In the genomic region with DNA sequence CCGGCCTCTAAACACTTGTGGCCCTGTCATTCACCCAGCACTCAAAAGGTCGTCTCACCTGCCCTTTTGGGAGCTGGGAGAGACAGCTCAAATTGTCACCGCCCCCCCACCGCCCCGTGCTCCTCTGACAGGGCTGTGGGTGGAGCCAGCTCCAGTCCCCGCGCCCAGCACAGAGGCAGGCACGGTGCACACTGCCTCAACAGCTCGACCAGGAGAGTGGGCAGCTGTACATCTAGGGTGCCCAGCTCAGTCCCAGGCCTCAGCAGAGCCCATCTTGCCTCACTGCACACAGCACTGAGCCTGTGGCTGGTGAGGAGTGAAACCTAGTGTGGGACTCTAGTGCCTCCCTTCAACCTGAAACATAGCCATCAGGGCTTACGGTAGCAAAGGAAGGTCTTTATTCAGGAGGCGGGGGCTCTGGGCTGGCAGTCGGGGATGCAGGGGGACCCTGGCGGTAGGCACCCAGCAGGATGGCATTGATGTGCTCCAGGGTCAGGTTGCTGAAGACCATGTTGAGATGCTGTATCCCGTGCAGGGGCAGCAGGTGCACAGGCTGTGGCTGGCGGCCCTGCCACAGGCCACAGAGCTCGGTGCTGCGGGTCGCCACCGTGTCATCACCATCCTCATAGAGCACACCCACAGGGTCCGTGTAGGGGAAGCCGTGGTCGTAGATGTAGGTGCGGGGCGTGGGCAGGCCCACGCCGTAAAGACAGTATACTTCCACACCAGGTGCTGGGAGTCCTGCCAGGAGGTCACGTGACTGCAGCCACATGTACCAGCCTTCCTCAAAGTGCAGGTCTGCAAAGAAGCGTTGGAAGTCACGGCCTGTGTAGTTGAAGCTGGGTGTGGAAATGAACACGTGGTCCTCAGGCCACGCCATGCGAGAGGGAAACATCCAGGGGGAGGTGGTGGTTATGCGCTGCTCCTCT, we compare ENCODE assay signal across 10 cellular contexts. TPM values are rescaled to one million over a fixed set of nuclear protein-coding genes. Genes with fewer than 3 reads are reported as not detected.
DNase-seq lines count a peak whose midpoint lies in the region; ATAC-seq and TF ChIP-seq lines count a peak whose summit lies in the region.
"Had no signal": no experiment of that assay in that cellular context is flagged by ENCODE, and none has a peak within 500 bp of the region (broad histone marks: within the 10 kb centered on the region; RNA-seq: fewer than 3 reads in every experiment).

No MANE protein-coding gene starts in this region.

- peaks cover 0 to 4% (median 2%) of the 10 kb centered on the region in 3 donors for H3K27me3 Mint-ChIP-seq in CD14-positive monocyte (ENCODE audit: low read depth in 3 of 3)
- H3K27me3 Mint-ChIP-seq in activated naive CD4-positive, alpha-beta T cell treated with anti-CD3 and anti-CD28 coated beads, Interleukin-2, amount 50 U/mL, for 24 hours = no peaks in the 10 kb centered on the region

- H3K27ac ChIP-seq in RWPE2 (ENCODE audit: poor library complexity, severe bottlenecking) (no peak overlapping the region), psoas muscle (peak overlapping the region; percentile 27)

- peaks cover 29% of the 10 kb centered on the region for H3K4me1 Mint-ChIP-seq in CD14-positive monocyte
- peaks cover 48% of the 10 kb centered on the region for H3K4me1 Mint-ChIP-seq in activated naive CD4-positive, alpha-beta T cell treated with anti-CD3 and anti-CD28 coated beads, Interleukin-2, amount 50 U/mL, for 24 hours

- no peaks in the 10 kb centered on the region for H3K4me1 ChIP-seq in RWPE2 (ENCODE audit: insufficient read depth, poor library complexity, severe bottlenecking)
- H3K4me1 ChIP-seq in psoas muscle = peaks cover 20% of the 10 kb centered on the region

- ATAC-seq in RWPE2 (ENCODE audit: low read depth) (no peak), psoas muscle (no peak), HG02885 (IDR thresholded peaks at IDR 0.05; ENCODE audit: poor library complexity, unreplicated experiment) (no peak)

- WGBS in psoas muscle, 3 donors = 60 to 76% (median 63%) methylated on average over 32 to 33 of the region's 33 CpGs

- H3K36me3 ChIP-seq in RWPE2 (ENCODE audit: low read depth) (peaks cover 34% of the 10 kb centered on the region), psoas muscle (ENCODE audit: insufficient read depth in 1 of 2, low read depth in 1 of 2) (peaks cover 0 to 55% of the 10 kb centered on the region in 2 donors)

- peak overlapping the region; percentile 27 to 48 for H3K4me3 Mint-ChIP-seq in CD14-positive monocyte
- peak overlapping the region; percentile 31 for H3K4me3 Mint-ChIP-seq in activated naive CD4-positive, alpha-beta T cell treated with anti-CD3 and anti-CD28 coated beads, Interleukin-2, amount 50 U/mL, for 24 hours

- H3K9me3 Mint-ChIP-seq in CD14-positive monocyte = peaks cover 0 to 1% (median 0%) of the 10 kb centered on the region in 7 donors
- no peaks in the 10 kb centered on the region for H3K9me3 Mint-ChIP-seq in activated naive CD4-positive, alpha-beta T cell treated with anti-CD3 and anti-CD28 coated beads, Interleukin-2, amount 50 U/mL, for 24 hours

- DNase-seq in CD14-positive monocyte (ENCODE audit: low spot score) = peak; percentile 52
- peak; percentile 68 for DNase-seq in RWPE2 (ENCODE audit: low spot score)
- peak; percentile 39 to 75 for DNase-seq in psoas muscle
- no peak for DNase-seq in globus pallidus (ENCODE audit: low spot score)
- no peak for DNase-seq in SIG-M5 treated with dmso at 0.1 percent for 504 hours (lab: John Stamatoyannopoulos, UW; ENCODE audit: unreplicated experiment)
- no peak for DNase-seq in DMS 273 (lab: John Stamatoyannopoulos, UW; ENCODE audit: unreplicated experiment)
- DNase-seq: COR-L47 had no signal

- H3K4me3 ChIP-seq in RWPE2 (ENCODE audit: severe bottlenecking) (no peak overlapping the region), psoas muscle (no peak overlapping the region)

- H3K9me3 ChIP-seq in RWPE2 (ENCODE audit: severe bottlenecking) (no peaks in the 10 kb centered on the region), psoas muscle (no peaks in the 10 kb centered on the region)

- H3K27ac Mint-ChIP-seq in CD14-positive monocyte = peak overlapping the region in 2 of 7 donors; percentile 32 to 69
- peak overlapping the region; percentile 84 for H3K27ac Mint-ChIP-seq in activated naive CD4-positive, alpha-beta T cell treated with anti-CD3 and anti-CD28 coated beads, Interleukin-2, amount 50 U/mL, for 24 hours

- intact Hi-C loops in CD14-positive monocyte (cut with micrococcal nuclease) = loop anchor here (5.0 to 10.0 kb wide), 5 partner anchors 47 to 132 kb away; a partner anchor contains a TSS
- intact Hi-C loops in psoas muscle (cut with DNase I) = loop anchor here in 1 of 2 donors (10.0 kb wide), 1 partner anchor 415 kb away; a partner anchor contains a TSS

- TF ChIP-seq CTCF in CD14-positive monocyte (IDR thresholded peaks at IDR 0.05) (no peak), RWPE2 (IDR thresholded peaks at IDR 0.05; ENCODE audit: poor library complexity, severe bottlenecking) (no peak), psoas muscle (IDR thresholded peaks at IDR 0.05) (no peak)

- H3K27me3 ChIP-seq in RWPE2 (ENCODE audit: insufficient read depth, poor library complexity, severe bottlenecking) (no peaks in the 10 kb centered on the region), psoas muscle (ENCODE audit: insufficient read depth in 3 of 3, low read length in 2 of 3) (no peaks in the 10 kb centered on the region)

- peaks cover 21 to 47% of the 10 kb centered on the region in 2 donors for H3K36me3 Mint-ChIP-seq in CD14-positive monocyte
- H3K36me3 Mint-ChIP-seq in activated naive CD4-positive, alpha-beta T cell treated with anti-CD3 and anti-CD28 coated beads, Interleukin-2, amount 50 U/mL, for 24 hours = peaks cover 3% of the 10 kb centered on the region

RNA-seq across cellular contexts. Expression of a gene that starts 3.1 kb away (rescaled TPM):
- 100 to 1,000 TPM; 609 to 798 TPM for polyA plus RNA-seq in CD14-positive monocyte
- total RNA-seq in psoas muscle = 10 to 100 TPM; 27.6 to 34.7 (median 31.6) TPM
- 10 to 100 TPM; 55.0 to 98.6 (median 67.3) TPM for polyA plus RNA-seq in psoas muscle

RNA-seq across cellular contexts. Expression of a gene that starts 4.1 kb away (rescaled TPM):
- polyA plus RNA-seq in CD14-positive monocyte (under 1 TPM in 1 of 2 donors, not detected in 1; 0.17 TPM), psoas muscle (1 to 10 TPM; 4.1 to 8.6 (median 4.7) TPM)
- total RNA-seq in psoas muscle = 10 to 100 TPM in 2 of 4 donors, 1 to 10 TPM in 2; 5.9 to 15.1 (median 10.2) TPM

RNA-seq across cellular contexts. Expression of a gene that starts 8.1 kb away (rescaled TPM):
- polyA plus RNA-seq in CD14-positive monocyte (1 to 10 TPM in 1 of 2 donors, under 1 TPM in 1; 0.69 to 1.6 TPM), psoas muscle (1 to 10 TPM; 1.1 TPM)
- total RNA-seq in psoas muscle = 1 to 10 TPM in 1 of 4 donors, under 1 TPM in 3; 0.27 to 1.1 (median 0.79) TPM
- total RNA-seq: kidney epithelial cell had no signal

RNA-seq across cellular contexts. Expression of a gene that starts 28.7 kb away (rescaled TPM):
- polyA plus RNA-seq in CD14-positive monocyte (1 to 10 TPM; 7.3 to 7.7 TPM), psoas muscle (10 to 100 TPM; 18.3 to 34.8 (median 26.0) TPM)
- total RNA-seq in psoas muscle = 10 to 100 TPM; 24.1 to 89.5 (median 34.9) TPM

RNA-seq across cellular contexts. Expression of a gene that starts 40.5 kb away (rescaled TPM):
- under 1 TPM; 0.20 to 0.25 TPM for polyA plus RNA-seq in CD14-positive monocyte
- total RNA-seq in psoas muscle = under 1 TPM in 3 of 4 donors, not detected in 1; 0.10 to 0.22 (median 0.17) TPM
- polyA plus RNA-seq in psoas muscle = under 1 TPM in 2 of 3 donors, not detected in 1; 0.12 to 0.45 TPM
- total RNA-seq: kidney epithelial cell had no signal

Comparison
In these comparisons a context has a peak if more than half of its experiments do, and no peak if none do; other contexts are left out.
1. DNase-seq: peak in CD14-positive monocyte (single experiment), RWPE2 (single experiment) and psoas muscle (2 of 2); none in globus pallidus (single experiment), SIG-M5 treated with dmso at 0.1 percent for 504 hours (single experiment) and DMS 273 (single experiment).
2. RNA of a gene that starts 3.1 kb away (polyA plus RNA-seq): 609 to 798 TPM in CD14-positive monocyte; 55.0 to 98.6 TPM in psoas muscle; every median in the first group is over 4 times any median in the second.
3. RNA of a gene that starts 4.1 kb away (polyA plus RNA-seq): 4.1 to 8.6 TPM in psoas muscle; 0.17 TPM in CD14-positive monocyte; every median in the first group is over 4 times any median in the second.